In the genomic region with DNA sequence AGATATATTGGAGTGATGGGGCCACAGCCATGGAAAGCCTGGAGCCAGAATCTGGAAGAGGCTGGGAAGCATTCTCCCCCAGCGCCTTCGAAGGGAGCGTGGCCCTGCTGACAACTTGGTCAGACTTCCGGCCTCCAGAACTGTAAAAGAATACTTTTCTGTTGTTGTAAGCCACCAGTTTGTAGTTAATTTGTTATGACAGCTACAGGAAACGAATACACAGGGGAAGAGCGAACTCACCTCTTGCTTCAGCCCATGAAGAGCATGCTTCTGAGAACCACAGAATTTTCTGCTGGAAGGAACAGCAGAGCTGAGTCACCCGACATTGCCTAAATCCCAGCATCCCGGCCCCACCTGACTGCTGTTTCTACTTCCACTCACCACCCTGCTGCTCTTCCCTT, we compare ENCODE assay signal across 1 cellular context.
TF ChIP-seq lines count a peak whose summit lies in the region.

No MANE protein-coding gene starts in this region.

TF ChIP-seq in H1, 55 proteins besides CTCF, POLR2A, EP300 and RAD21 (continued from another document):
- TF ChIP-seq, protein P1, sequence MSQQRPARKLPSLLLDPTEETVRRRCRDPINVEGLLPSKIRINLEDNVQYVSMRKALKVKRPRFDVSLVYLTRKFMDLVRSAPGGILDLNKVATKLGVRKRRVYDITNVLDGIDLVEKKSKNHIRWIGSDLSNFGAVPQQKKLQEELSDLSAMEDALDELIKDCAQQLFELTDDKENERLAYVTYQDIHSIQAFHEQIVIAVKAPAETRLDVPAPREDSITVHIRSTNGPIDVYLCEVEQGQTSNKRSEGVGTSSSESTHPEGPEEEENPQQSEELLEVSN (IDR thresholded peaks at IDR 0.05), result no peak
- TF ChIP-seq, protein P2, sequence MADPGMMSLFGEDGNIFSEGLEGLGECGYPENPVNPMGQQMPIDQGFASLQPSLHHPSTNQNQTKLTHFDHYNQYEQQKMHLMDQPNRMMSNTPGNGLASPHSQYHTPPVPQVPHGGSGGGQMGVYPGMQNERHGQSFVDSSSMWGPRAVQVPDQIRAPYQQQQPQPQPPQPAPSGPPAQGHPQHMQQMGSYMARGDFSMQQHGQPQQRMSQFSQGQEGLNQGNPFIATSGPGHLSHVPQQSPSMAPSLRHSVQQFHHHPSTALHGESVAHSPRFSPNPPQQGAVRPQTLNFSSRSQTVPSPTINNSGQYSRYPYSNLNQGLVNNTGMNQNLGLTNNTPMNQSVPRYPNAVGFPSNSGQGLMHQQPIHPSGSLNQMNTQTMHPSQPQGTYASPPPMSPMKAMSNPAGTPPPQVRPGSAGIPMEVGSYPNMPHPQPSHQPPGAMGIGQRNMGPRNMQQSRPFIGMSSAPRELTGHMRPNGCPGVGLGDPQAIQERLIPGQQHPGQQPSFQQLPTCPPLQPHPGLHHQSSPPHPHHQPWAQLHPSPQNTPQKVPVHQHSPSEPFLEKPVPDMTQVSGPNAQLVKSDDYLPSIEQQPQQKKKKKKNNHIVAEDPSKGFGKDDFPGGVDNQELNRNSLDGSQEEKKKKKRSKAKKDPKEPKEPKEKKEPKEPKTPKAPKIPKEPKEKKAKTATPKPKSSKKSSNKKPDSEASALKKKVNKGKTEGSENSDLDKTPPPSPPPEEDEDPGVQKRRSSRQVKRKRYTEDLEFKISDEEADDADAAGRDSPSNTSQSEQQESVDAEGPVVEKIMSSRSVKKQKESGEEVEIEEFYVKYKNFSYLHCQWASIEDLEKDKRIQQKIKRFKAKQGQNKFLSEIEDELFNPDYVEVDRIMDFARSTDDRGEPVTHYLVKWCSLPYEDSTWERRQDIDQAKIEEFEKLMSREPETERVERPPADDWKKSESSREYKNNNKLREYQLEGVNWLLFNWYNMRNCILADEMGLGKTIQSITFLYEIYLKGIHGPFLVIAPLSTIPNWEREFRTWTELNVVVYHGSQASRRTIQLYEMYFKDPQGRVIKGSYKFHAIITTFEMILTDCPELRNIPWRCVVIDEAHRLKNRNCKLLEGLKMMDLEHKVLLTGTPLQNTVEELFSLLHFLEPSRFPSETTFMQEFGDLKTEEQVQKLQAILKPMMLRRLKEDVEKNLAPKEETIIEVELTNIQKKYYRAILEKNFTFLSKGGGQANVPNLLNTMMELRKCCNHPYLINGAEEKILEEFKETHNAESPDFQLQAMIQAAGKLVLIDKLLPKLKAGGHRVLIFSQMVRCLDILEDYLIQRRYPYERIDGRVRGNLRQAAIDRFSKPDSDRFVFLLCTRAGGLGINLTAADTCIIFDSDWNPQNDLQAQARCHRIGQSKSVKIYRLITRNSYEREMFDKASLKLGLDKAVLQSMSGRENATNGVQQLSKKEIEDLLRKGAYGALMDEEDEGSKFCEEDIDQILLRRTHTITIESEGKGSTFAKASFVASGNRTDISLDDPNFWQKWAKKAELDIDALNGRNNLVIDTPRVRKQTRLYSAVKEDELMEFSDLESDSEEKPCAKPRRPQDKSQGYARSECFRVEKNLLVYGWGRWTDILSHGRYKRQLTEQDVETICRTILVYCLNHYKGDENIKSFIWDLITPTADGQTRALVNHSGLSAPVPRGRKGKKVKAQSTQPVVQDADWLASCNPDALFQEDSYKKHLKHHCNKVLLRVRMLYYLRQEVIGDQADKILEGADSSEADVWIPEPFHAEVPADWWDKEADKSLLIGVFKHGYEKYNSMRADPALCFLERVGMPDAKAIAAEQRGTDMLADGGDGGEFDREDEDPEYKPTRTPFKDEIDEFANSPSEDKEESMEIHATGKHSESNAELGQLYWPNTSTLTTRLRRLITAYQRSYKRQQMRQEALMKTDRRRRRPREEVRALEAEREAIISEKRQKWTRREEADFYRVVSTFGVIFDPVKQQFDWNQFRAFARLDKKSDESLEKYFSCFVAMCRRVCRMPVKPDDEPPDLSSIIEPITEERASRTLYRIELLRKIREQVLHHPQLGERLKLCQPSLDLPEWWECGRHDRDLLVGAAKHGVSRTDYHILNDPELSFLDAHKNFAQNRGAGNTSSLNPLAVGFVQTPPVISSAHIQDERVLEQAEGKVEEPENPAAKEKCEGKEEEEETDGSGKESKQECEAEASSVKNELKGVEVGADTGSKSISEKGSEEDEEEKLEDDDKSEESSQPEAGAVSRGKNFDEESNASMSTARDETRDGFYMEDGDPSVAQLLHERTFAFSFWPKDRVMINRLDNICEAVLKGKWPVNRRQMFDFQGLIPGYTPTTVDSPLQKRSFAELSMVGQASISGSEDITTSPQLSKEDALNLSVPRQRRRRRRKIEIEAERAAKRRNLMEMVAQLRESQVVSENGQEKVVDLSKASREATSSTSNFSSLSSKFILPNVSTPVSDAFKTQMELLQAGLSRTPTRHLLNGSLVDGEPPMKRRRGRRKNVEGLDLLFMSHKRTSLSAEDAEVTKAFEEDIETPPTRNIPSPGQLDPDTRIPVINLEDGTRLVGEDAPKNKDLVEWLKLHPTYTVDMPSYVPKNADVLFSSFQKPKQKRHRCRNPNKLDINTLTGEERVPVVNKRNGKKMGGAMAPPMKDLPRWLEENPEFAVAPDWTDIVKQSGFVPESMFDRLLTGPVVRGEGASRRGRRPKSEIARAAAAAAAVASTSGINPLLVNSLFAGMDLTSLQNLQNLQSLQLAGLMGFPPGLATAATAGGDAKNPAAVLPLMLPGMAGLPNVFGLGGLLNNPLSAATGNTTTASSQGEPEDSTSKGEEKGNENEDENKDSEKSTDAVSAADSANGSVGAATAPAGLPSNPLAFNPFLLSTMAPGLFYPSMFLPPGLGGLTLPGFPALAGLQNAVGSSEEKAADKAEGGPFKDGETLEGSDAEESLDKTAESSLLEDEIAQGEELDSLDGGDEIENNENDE (IDR thresholded peaks at IDR 0.05; ENCODE audit: insufficient replicate concordance, low read length), result no peak
- TF ChIP-seq ZNF274 (IDR thresholded peaks at IDR 0.05; ENCODE audit: borderline replicate concordance, extremely low read depth, low read length), result no peak
